8 cellular contexts compared by ENCODE assay signal in the genomic region with DNA sequence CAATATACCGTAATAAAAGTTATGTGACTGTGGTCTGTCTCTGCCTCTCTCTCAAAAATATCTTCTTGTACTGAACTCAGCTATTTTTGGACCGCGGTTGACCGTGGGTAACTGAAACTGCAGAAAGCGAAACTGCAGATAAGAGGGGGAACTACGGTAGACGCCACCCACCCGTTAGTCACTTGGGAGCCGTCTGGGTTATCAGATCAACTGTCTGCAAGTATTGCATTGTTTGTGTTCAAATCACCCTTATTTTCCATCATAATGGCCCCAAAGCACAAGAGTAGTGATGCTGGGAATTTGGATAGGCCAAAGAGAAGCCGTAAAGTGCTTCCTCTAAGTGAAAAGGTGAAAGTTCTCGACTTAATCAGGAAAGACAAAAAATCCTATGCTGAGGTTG. TPM values are rescaled to one million over a fixed set of nuclear protein-coding genes. Genes with fewer than 3 reads are reported as not detected.
DNase-seq lines count a peak whose midpoint lies in the region; ATAC-seq and TF ChIP-seq lines count a peak whose summit lies in the region.
"Not testable (repeated sequence)": the region's sequence is repeated elsewhere in the genome, so short reads cannot be mapped to it uniquely, and the experiment has no call there.

No MANE protein-coding gene starts in this region.

- peak overlapping the region in 3 of 4 donors; percentile 13 to 54 (median 19) for H3K4me3 ChIP-seq in esophagus squamous epithelium
- H3K4me3 ChIP-seq in naive thymus-derived CD4-positive, alpha-beta T cell (ENCODE audit: low read length), result peak overlapping the region; percentile 83

- not testable (repeated sequence) for H3K4me1 ChIP-seq in esophagus squamous epithelium; naive thymus-derived CD4-positive, alpha-beta T cell (ENCODE audit: control insufficient read depth in 2 of 2, insufficient read depth in 2 of 2, low read length in 2 of 2)

- DNase-seq in ELR (ENCODE audit: low read depth), result peak; percentile 23
- DNase-seq in activated T-cell treated with anti-CD3 and anti-CD28 coated beads, Interleukin-2, amount 50 U/mL, for 72 hours, result peak; percentile 84 to 88
- DNase-seq in esophagus squamous epithelium (lab: John Stamatoyannopoulos, UW), result not testable (repeated sequence)
- DNase-seq in naive thymus-derived CD4-positive, alpha-beta T cell, result peak in 7 of 9 donors; percentile 31 to 78 (median 38)
- DNase-seq in stimulated activated CD8-positive, alpha-beta memory T cell treated with anti-CD3 and anti-CD28 coated beads, Interleukin-7, amount 100 ng/mL, for 1 hour (ENCODE audit: low read depth in 2 of 2), result peak; percentile 55 to 57

- intact Hi-C loops in esophagus squamous epithelium (cut with DNase I), result not testable (repeated sequence)
- intact Hi-C loops in naive thymus-derived CD4-positive, alpha-beta T cell (cut with micrococcal nuclease), result loop anchor here (1.0 to 10.0 kb wide), 3 partner anchors 8 to 915 kb away; partner anchors contain the start of genes ABHD11 (in 1 of the 2) and EIF4H (in 1 of the 2)

- peak overlapping the region; percentile 80 to 95 for H3K4me3 Mint-ChIP-seq in activated T-cell treated with anti-CD3 and anti-CD28 coated beads, Interleukin-2, amount 50 U/mL, for 72 hours
- peak overlapping the region; percentile 84 to 98 (median 91) for H3K4me3 Mint-ChIP-seq in naive thymus-derived CD4-positive, alpha-beta T cell

- H3K27me3 ChIP-seq in esophagus squamous epithelium; naive thymus-derived CD4-positive, alpha-beta T cell (ENCODE audit: control insufficient read depth in 2 of 2, insufficient read depth in 2 of 2, low read length in 2 of 2): not testable (repeated sequence)

- ATAC-seq in GM21526 (IDR thresholded peaks at IDR 0.05; ENCODE audit: low FRiP score, unreplicated experiment) (peak; percentile 65), HG03442 (IDR thresholded peaks at IDR 0.05; ENCODE audit: unreplicated experiment) (peak; percentile 82), SK-N-SH treated with all-trans-retinoic acid at 6 μM for 48 hours (peak; percentile 84)
- ATAC-seq in activated T-cell treated with anti-CD3 and anti-CD28 coated beads, Interleukin-2, amount 50 U/mL, for 72 hours (replicated peaks in 1 of 2), result peak; percentile 96 to 97
- peak; percentile 92 for ATAC-seq in naive thymus-derived CD4-positive, alpha-beta T cell

- not testable (repeated sequence) for TF ChIP-seq POLR2A in esophagus squamous epithelium (IDR thresholded peaks at IDR 0.05)

- CTCF ChIA-PET in naive thymus-derived CD4-positive, alpha-beta T cell (lab: Charles Lee), result interaction anchor here (0.6 kb wide), 1 partner anchor 223 kb away, joined by 3 read pairs; no protein-coding TSS in a partner anchor

- WGBS in esophagus squamous epithelium, 2 donors, result 45 to 61% methylated on average over 9 of the region's 11 CpGs

- H3K36me3 Mint-ChIP-seq in activated T-cell treated with anti-CD3 and anti-CD28 coated beads, Interleukin-2, amount 50 U/mL, for 72 hours (ENCODE audit: insufficient read depth in 2 of 2); naive thymus-derived CD4-positive, alpha-beta T cell: not testable (repeated sequence)

- H3K36me3 ChIP-seq in esophagus squamous epithelium; naive thymus-derived CD4-positive, alpha-beta T cell (ENCODE audit: control insufficient read depth in 2 of 3, insufficient read depth in 3 of 3, low read length in 3 of 3): not testable (repeated sequence)

- POLR2A ChIA-PET in naive thymus-derived CD4-positive, alpha-beta T cell (lab: Charles Lee), result interaction anchor here (1.2 kb wide), 1 partner anchor 11 kb away, joined by 6 read pairs; no protein-coding TSS in a partner anchor

- H3K9me3 Mint-ChIP-seq in activated T-cell treated with anti-CD3 and anti-CD28 coated beads, Interleukin-2, amount 50 U/mL, for 72 hours; naive thymus-derived CD4-positive, alpha-beta T cell: not testable (repeated sequence)

- not testable (repeated sequence) for H3K27me3 Mint-ChIP-seq in activated T-cell treated with anti-CD3 and anti-CD28 coated beads, Interleukin-2, amount 50 U/mL, for 72 hours (ENCODE audit: low read depth); naive thymus-derived CD4-positive, alpha-beta T cell

- not testable (repeated sequence) for H3K9me3 ChIP-seq in esophagus squamous epithelium; naive thymus-derived CD4-positive, alpha-beta T cell (ENCODE audit: control insufficient read depth in 2 of 3, low read length in 3 of 3)

- TF ChIP-seq CTCF in esophagus squamous epithelium (IDR thresholded peaks at IDR 0.05), result not testable (repeated sequence)

- peak overlapping the region; percentile 86 for H3K27ac Mint-ChIP-seq in activated T-cell treated with anti-CD3 and anti-CD28 coated beads, Interleukin-2, amount 50 U/mL, for 72 hours
- H3K27ac Mint-ChIP-seq in naive thymus-derived CD4-positive, alpha-beta T cell, result peak overlapping the region; percentile 91 to 98 (median 95)

- peaks cover 49% of the 10 kb centered on the region for H3K4me1 Mint-ChIP-seq in activated T-cell treated with anti-CD3 and anti-CD28 coated beads, Interleukin-2, amount 50 U/mL, for 72 hours (ENCODE audit: low read depth)
- peaks cover 8 to 34% (median 32%) of the 10 kb centered on the region in 7 donors for H3K4me1 Mint-ChIP-seq in naive thymus-derived CD4-positive, alpha-beta T cell

- peak overlapping the region in 1 of 4 donors; percentile 18 for H3K27ac ChIP-seq in esophagus squamous epithelium
- peak overlapping the region; percentile 60 for H3K27ac ChIP-seq in naive thymus-derived CD4-positive, alpha-beta T cell (ENCODE audit: low read depth, low read length)

RNA-seq across cellular contexts. Expression of gene GTF2I, which starts 7.5 kb away (rescaled TPM):
- total RNA-seq in activated T-cell treated with anti-CD3 and anti-CD28 coated beads, Interleukin-2, amount 50 U/mL, for 72 hours, result 100 to 1,000 TPM; 118 to 121 TPM
- 100 to 1,000 TPM; 104 to 146 (median 129) TPM for total RNA-seq in esophagus squamous epithelium
- total RNA-seq in naive thymus-derived CD4-positive, alpha-beta T cell, result 100 to 1,000 TPM; 135 to 177 (median 167) TPM
- 10 to 100 TPM; 51.1 to 65.4 TPM for polyA plus RNA-seq in naive thymus-derived CD4-positive, alpha-beta T cell
